ENCODE assay signal across 14 cellular contexts in the genomic region with DNA sequence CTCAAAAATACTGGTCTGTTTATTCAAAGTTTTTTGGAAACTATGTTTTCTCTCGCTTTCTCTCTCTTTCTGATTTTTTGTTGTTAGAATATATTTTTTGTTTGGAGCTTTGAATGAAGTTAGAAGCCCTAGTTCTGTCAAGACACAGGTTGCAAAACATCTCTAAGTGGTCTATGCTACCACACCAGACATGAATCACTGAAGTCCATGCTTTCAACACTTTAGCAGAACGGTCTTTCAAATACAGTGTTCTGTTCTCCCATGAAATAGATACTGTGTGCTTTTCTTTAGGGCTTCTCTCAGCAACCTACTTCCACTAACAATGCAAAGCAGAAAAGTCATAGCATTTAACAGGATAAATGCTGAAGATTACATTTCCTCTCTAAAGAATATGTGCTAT.
DNase-seq lines count a peak whose midpoint lies in the region; ATAC-seq and TF ChIP-seq lines count a peak whose summit lies in the region.
"Had no signal": no experiment of that assay in that cellular context is flagged by ENCODE, and none has a peak within 500 bp of the region (broad histone marks: within the 10 kb centered on the region; RNA-seq: fewer than 3 reads in every experiment).

No MANE protein-coding gene starts in this region.

- H3K27ac ChIP-seq in gastroesophageal sphincter: no peak overlapping the region
- H3K27ac ChIP-seq: BLaER1, GM23248 had no signal

- TF ChIP-seq POLR2A in gastroesophageal sphincter (IDR thresholded peaks at IDR 0.05): no peak

- H3K9me3 ChIP-seq in gastroesophageal sphincter: no peaks in the 10 kb centered on the region
- H3K9me3 ChIP-seq: BLaER1, HAP-1 had no signal

- TF ChIP-seq CTCF in gastroesophageal sphincter (IDR thresholded peaks at IDR 0.05): no peak

- intact Hi-C loops in left ventricle myocardium superior (cut with micrococcal nuclease) (no loop called here), Right ventricle myocardium inferior (cut with DNase I) (no loop called here)

- H3K4me3 ChIP-seq in gastroesophageal sphincter: no peak overlapping the region
- H3K4me3 ChIP-seq: BLaER1, GM23248, HAP-1 had no signal

- no peaks in the 10 kb centered on the region for H3K27me3 ChIP-seq in gastroesophageal sphincter
- H3K27me3 ChIP-seq: BLaER1 had no signal

- no peaks in the 10 kb centered on the region for H3K4me1 ChIP-seq in gastroesophageal sphincter
- H3K4me1 ChIP-seq: BLaER1, HAP-1 had no signal

- ATAC-seq in left ventricle myocardium superior (peak; percentile 35), Right ventricle myocardium inferior (no peak), gastroesophageal sphincter (peak; percentile 53), GM18858 (IDR thresholded peaks at IDR 0.05; ENCODE audit: unreplicated experiment) (no peak)

- WGBS in gastroesophageal sphincter (ENCODE audit: low coverage in 1 of 2), 2 donors: 80 to 92% methylated on average over 2 of the region's 2 CpGs

- no peak for DNase-seq in left ventricle myocardium superior
- no peak for DNase-seq in Right ventricle myocardium inferior (ENCODE audit: missing footprints)
- peak; percentile 67 for DNase-seq in NOMO-1 treated with DMSO at 0.1 percent for 48 hours (lab: John Stamatoyannopoulos, UW; ENCODE audit: unreplicated experiment)
- no peak for DNase-seq in NCI-H345 treated with DMSO at 0.1 percent for 48 hours (lab: John Stamatoyannopoulos, UW; ENCODE audit: unreplicated experiment)
- DNase-seq in NCI-H524 treated with DMSO at 0.1 percent for 48 hours (lab: John Stamatoyannopoulos, UW): no peak
- DNase-seq: 8988T; CD4-positive, alpha-beta memory T cell; DMS79 treated with DMSO at 0.1 percent for 48 hours; GF-D8; GM23248 had no signal

- H3K36me3 ChIP-seq in gastroesophageal sphincter: no peaks in the 10 kb centered on the region
- H3K36me3 ChIP-seq: BLaER1, HAP-1 had no signal

- no peak for TF ChIP-seq EP300 in gastroesophageal sphincter (IDR thresholded peaks at IDR 0.05)

Comparison
In these comparisons a context has a peak if more than half of its experiments do, and no peak if none do; other contexts are left out.
1. ATAC-seq: peak in left ventricle myocardium superior (single experiment) and gastroesophageal sphincter (single experiment); none in Right ventricle myocardium inferior (single experiment) and GM18858 (single experiment).